In the genomic region with DNA sequence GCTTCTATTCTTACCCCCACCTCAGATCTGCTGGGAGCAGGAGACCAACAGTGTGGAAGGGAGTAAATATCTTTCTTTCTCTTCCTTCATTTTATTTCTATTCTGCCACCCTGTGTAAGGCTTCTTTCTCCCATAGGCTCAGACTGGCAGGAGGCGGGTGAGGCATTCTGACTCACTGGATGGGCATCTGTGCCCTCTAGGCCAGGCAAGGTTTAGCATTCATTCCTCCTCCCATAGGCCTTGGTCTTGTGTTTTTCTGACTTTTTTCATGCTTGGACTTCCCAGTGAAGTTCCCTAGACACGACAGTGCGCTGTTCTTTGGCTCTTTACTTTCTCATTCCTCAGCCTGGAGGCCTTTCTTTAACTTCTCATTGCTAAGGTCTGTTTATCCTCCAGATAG, we compare ENCODE assay signal across 13 cellular contexts.
DNase-seq lines count a peak whose midpoint lies in the region; ATAC-seq and TF ChIP-seq lines count a peak whose summit lies in the region.
"Had no signal": no experiment of that assay in that cellular context is flagged by ENCODE, and none has a peak within 500 bp of the region (broad histone marks: within the 10 kb centered on the region; RNA-seq: fewer than 3 reads in every experiment).

No MANE protein-coding gene starts in this region.

- no peaks in the 10 kb centered on the region for H4K20me1 ChIP-seq in SK-N-SH (ENCODE audit: insufficient read depth)

- CTCF ChIA-PET in SK-N-SH (lab: Yijun Ruan, JAX), result no interaction called here
- CTCF ChIA-PET in activated CD8-positive, alpha-beta T cell treated with anti-CD3 and anti-CD28 coated beads, Interleukin-2, amount 10 ng/mL, durations not matched to agents 7 days and 5 days (lab: Charles Lee), result no interaction called here

- no peak overlapping the region for H3K4me3 ChIP-seq in SK-N-SH (ENCODE audit: low read depth in 2 of 2, low read length in 1 of 2)
- H3K4me3 ChIP-seq in upper lobe of right lung, result no peak overlapping the region

- H3K4me1 Mint-ChIP-seq in activated CD8-positive, alpha-beta T cell treated with anti-CD3 and anti-CD28 coated beads, Interleukin-2, amount 10 ng/mL, durations not matched to agents 7 days and 5 days (ENCODE audit: low read depth), result no peaks in the 10 kb centered on the region

- H3K27me3 Mint-ChIP-seq in activated CD8-positive, alpha-beta T cell treated with anti-CD3 and anti-CD28 coated beads, Interleukin-2, amount 10 ng/mL, durations not matched to agents 7 days and 5 days (ENCODE audit: low read depth), result peaks cover 3% of the 10 kb centered on the region

- POLR2A ChIA-PET in SK-N-SH (lab: Yijun Ruan, JAX), result no interaction called here
- POLR2A ChIA-PET in activated CD8-positive, alpha-beta T cell treated with anti-CD3 and anti-CD28 coated beads, Interleukin-2, amount 10 ng/mL, durations not matched to agents 7 days and 5 days (lab: Charles Lee), result no interaction called here

- no peak overlapping the region; the same call in 1 of the 2 replicates for H3K4me2 ChIP-seq in SK-N-SH

- no peak for TF ChIP-seq EP300 in SK-N-SH (IDR thresholded peaks at IDR 0.05; ENCODE audit: borderline replicate concordance in 1 of 2, low read depth in 1 of 2, low read length in 1 of 2)

- ATAC-seq in upper lobe of right lung, result peak; percentile 62
- ATAC-seq in activated CD8-positive, alpha-beta T cell treated with anti-CD3 and anti-CD28 coated beads, Interleukin-2, amount 10 ng/mL, durations not matched to agents 7 days and 5 days, result no peak
- ATAC-seq: HepG2 had no signal

- H3K27ac ChIP-seq in SK-N-SH (ENCODE audit: low read depth in 2 of 2, low read length in 1 of 2) (peak overlapping the region in 1 of 2 experiments; percentile 62; a peak in 3 of 4 replicates), upper lobe of right lung (no peak overlapping the region)
- H3K27ac ChIP-seq: 22Rv1 had no signal

- WGBS in SK-N-SH (ENCODE audit: low lambda C conversion rate), result 43% methylated on average over 3 of the region's 3 CpGs

- TF ChIP-seq CTCF in SK-N-SH (IDR thresholded peaks at IDR 0.05) (no peak), upper lobe of right lung (IDR thresholded peaks at IDR 0.05) (no peak)

- H3K36me3 Mint-ChIP-seq in activated CD8-positive, alpha-beta T cell treated with anti-CD3 and anti-CD28 coated beads, Interleukin-2, amount 10 ng/mL, durations not matched to agents 7 days and 5 days (ENCODE audit: low read depth), result no peaks in the 10 kb centered on the region

- no peaks in the 10 kb centered on the region for H3K9me2 ChIP-seq in SK-N-SH

- H2AFZ ChIP-seq in SK-N-SH (ENCODE audit: low read depth), result peak overlapping the region; percentile 73; the same call in 1 of the 2 replicates

- H3K4me1 ChIP-seq in SK-N-SH (ENCODE audit: control insufficient read depth in 1 of 2, insufficient read depth in 2 of 2, low read depth in 1 of 2, low read length in 1 of 2), result no peaks in the 10 kb centered on the region
- peaks cover 16% of the 10 kb centered on the region for H3K4me1 ChIP-seq in upper lobe of right lung

- no peaks in the 10 kb centered on the region for H3K9me3 ChIP-seq in SK-N-SH
- H3K9me3 ChIP-seq in upper lobe of right lung, result no peaks in the 10 kb centered on the region

- H3F3A ChIP-seq in SK-N-SH (replicated peaks; ENCODE audit: insufficient read depth), result peaks cover 4% of the 10 kb centered on the region

- no peak for TF ChIP-seq RAD21 in SK-N-SH (IDR thresholded peaks at IDR 0.05; ENCODE audit: low read length)

- no peak overlapping the region for H3K4me3 Mint-ChIP-seq in activated CD8-positive, alpha-beta T cell treated with anti-CD3 and anti-CD28 coated beads, Interleukin-2, amount 10 ng/mL, durations not matched to agents 7 days and 5 days

- DNase-seq in DMS53 (lab: John Stamatoyannopoulos, UW) (peak; percentile 5), DMS53 treated with DMSO at 0.1 percent for 48 hours (lab: John Stamatoyannopoulos, UW; ENCODE audit: unreplicated experiment) (no peak), SK-N-SH (no peak), fibroblast of peridontal ligament (ENCODE audit: extremely low read depth) (peak; percentile 47), upper lobe of right lung (no peak), NCI-H69 (lab: John Stamatoyannopoulos, UW) (no peak), T-helper 2 cell (no peak)
- DNase-seq in activated CD8-positive, alpha-beta T cell treated with anti-CD3 and anti-CD28 coated beads, Interleukin-2, amount 10 ng/mL, durations not matched to agents 7 days and 5 days, result no peak
- DNase-seq: activated CD4-positive, alpha-beta T cell treated with anti-CD3 and anti-CD28 coated beads, Interleukin-2, amount 50 U/mL, for 1 hour; activated naive CD4-positive, alpha-beta T cell treated with Interleukin-2 at 50 U/mL for 16 hours; DND-41 had no signal

- H3K27me3 ChIP-seq in SK-N-SH (ENCODE audit: insufficient read depth) (no peaks in the 10 kb centered on the region), upper lobe of right lung (no peaks in the 10 kb centered on the region)

- H3K36me3 ChIP-seq in SK-N-SH (replicated peaks in 1 of 2; ENCODE audit: control insufficient read depth in 1 of 2, insufficient read depth in 2 of 2, low read length in 1 of 2), result peaks cover 0 to 34% of the 10 kb centered on the region in 2 experiments
- H3K36me3 ChIP-seq in upper lobe of right lung, result no peaks in the 10 kb centered on the region

- no peaks in the 10 kb centered on the region for H3K79me2 ChIP-seq in SK-N-SH (ENCODE audit: insufficient read depth)

- H3K27ac Mint-ChIP-seq in activated CD8-positive, alpha-beta T cell treated with anti-CD3 and anti-CD28 coated beads, Interleukin-2, amount 10 ng/mL, durations not matched to agents 7 days and 5 days, result no peak overlapping the region

- no peaks in the 10 kb centered on the region for H3K9me3 Mint-ChIP-seq in activated CD8-positive, alpha-beta T cell treated with anti-CD3 and anti-CD28 coated beads, Interleukin-2, amount 10 ng/mL, durations not matched to agents 7 days and 5 days (ENCODE audit: insufficient read depth)

- intact Hi-C loops in upper lobe of right lung (cut with DNase I), result no loop called here

- H3K9ac ChIP-seq in SK-N-SH, result peak overlapping the region; percentile 37; the same call in 1 of the 2 replicates

TF ChIP-seq in SK-N-SH, 30 proteins besides CTCF, POLR2A, EP300 and RAD21:
- TF ChIP-seq YY1 (IDR thresholded peaks at IDR 0.05; ENCODE audit: low read depth) (no peak), EZH2phosphoT487 (IDR thresholded peaks at IDR 0.05; ENCODE audit: borderline replicate concordance, low read depth) (no peak), MXI1 (IDR thresholded peaks at IDR 0.05; ENCODE audit: low read depth, low read length) (no peak), JUND (IDR thresholded peaks at IDR 0.05) (peak; percentile 42; the same call in 1 of the 2 replicates), FOSL2 (IDR thresholded peaks at IDR 0.05; ENCODE audit: borderline replicate concordance, low read depth) (peak; percentile 59; the same call in 1 of the 2 replicates)
- TF ChIP-seq, protein P1, sequence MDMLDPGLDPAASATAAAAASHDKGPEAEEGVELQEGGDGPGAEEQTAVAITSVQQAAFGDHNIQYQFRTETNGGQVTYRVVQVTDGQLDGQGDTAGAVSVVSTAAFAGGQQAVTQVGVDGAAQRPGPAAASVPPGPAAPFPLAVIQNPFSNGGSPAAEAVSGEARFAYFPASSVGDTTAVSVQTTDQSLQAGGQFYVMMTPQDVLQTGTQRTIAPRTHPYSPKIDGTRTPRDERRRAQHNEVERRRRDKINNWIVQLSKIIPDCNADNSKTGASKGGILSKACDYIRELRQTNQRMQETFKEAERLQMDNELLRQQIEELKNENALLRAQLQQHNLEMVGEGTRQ (IDR thresholded peaks at IDR 0.05; ENCODE audit: borderline replicate concordance, low read depth, low read length), result no peak

Comparison
In these comparisons a context has a peak if more than half of its experiments do, and no peak if none do; other contexts are left out.
1. DNase-seq: peak in DMS53 (single experiment) and fibroblast of peridontal ligament (single experiment); none in DMS53 treated with DMSO at 0.1 percent for 48 hours (single experiment), SK-N-SH (single experiment), upper lobe of right lung (single experiment), NCI-H69 (single experiment), T-helper 2 cell (0 of 5) and activated CD8-positive, alpha-beta T cell treated with anti-CD3 and anti-CD28 coated beads, Interleukin-2, amount 10 ng/mL, durations not matched to agents 7 days and 5 days (single experiment).